ENCODE assay signal across 6 cellular contexts in genomic region chr3:149933008-149933407, GRCh38.
"Had no signal": no experiment of that assay in that cellular context is flagged by ENCODE, and none has a peak within 500 bp of the region (broad histone marks: within the 10 kb centered on the region; RNA-seq: fewer than 3 reads in every experiment).

No MANE protein-coding gene starts in this region.

- H3K4me3 Mint-ChIP-seq: GM23338, H9, HFFc6 had no signal

- ATAC-seq: GM23338 had no signal

- H3K4me3 ChIP-seq: GM23338 had no signal

- DNase-seq: H9, HCEC 1CT, HFFc6, IMR-90, KG1 had no signal

- H3K27ac Mint-ChIP-seq: GM23338, H9, HFFc6 had no signal

- H3K4me1 Mint-ChIP-seq: GM23338, H9 had no signal
